ENCODE assay signal across 31 cellular contexts in genomic region chr14:60968099-60968498, GRCh38. TPM values are rescaled to one million over a fixed set of nuclear protein-coding genes. Genes with fewer than 3 reads are reported as not detected.
DNase-seq lines count a peak whose midpoint lies in the region; TF ChIP-seq lines count a peak whose summit lies in the region.
"Had no signal": no experiment of that assay in that cellular context is flagged by ENCODE, and none has a peak within 500 bp of the region (broad histone marks: within the 10 kb centered on the region; RNA-seq: fewer than 3 reads in every experiment).

No MANE protein-coding gene starts in this region.

- no peaks in the 10 kb centered on the region for H3K27me3 Mint-ChIP-seq in MCF 10A (ENCODE audit: insufficient read depth, unreplicated experiment)
- H3K27me3 Mint-ChIP-seq: activated CD4-positive, alpha-beta memory T cell treated with anti-CD3 and anti-CD28 coated beads for 36 hours; activated naive CD4-positive, alpha-beta T cell treated with anti-CD3 and anti-CD28 coated beads, Interleukin-2, amount 10 ng/mL, durations not matched to agents 7 days and 5 days; activated T-helper 17 cell treated with anti-CD3 and anti-CD28 coated beads, Interleukin-2, amount 50 U/mL, for 72 hours; brain; memory B cell; naive B cell; progenitor cell of endocrine pancreas had no signal

- BruUV-seq in mammary epithelial cell (replicated peaks; lab: Mats Ljungman, UMichigan) (no TSS peak), MCF 10A (replicated peaks; lab: Mats Ljungman, UMichigan) (no TSS peak)

- in situ Hi-C loops in mammary epithelial cell (cut with MboI; ENCODE audit: low sequenced_read_pairs in 2 of 2): no loop called here

- dilution Hi-C loops in mammary epithelial cell (cut with HindIII; ENCODE audit: low sequenced_read_pairs): no loop called here

- CTCF ChIA-PET in mammary epithelial cell (lab: Charles Lee; ENCODE audit: low non-redundant PET): interaction anchor here (0.6 kb wide), 2 partner anchors 177 to 191 kb away, joined by 3 read pairs; no protein-coding TSS in a partner anchor
- CTCF ChIA-PET in MCF 10A (lab: Yijun Ruan, JAX): interaction anchor here (0.7 kb wide), 1 partner anchor 12 kb away, joined by 3 read pairs; no protein-coding TSS in a partner anchor

- H2AFZ ChIP-seq in mammary epithelial cell (ENCODE audit: low read depth, low read length): no peak overlapping the region
- H2AFZ ChIP-seq: GM23248, PC-9 had no signal

- H3K9ac ChIP-seq in mammary epithelial cell (ENCODE audit: insufficient read depth, low read length): no peak overlapping the region
- H3K9ac ChIP-seq: GM23248 had no signal

- no peak for TF ChIP-seq CTCF in mammary epithelial cell (conservative IDR thresholded peaks at IDR 0.05 in 1 of 2, IDR thresholded peaks at IDR 0.05 in 1 of 2; ENCODE audit: extremely low read depth in 1 of 2, insufficient read depth in 1 of 2, low read depth in 1 of 2, low read length in 2 of 2)
- no peak for TF ChIP-seq CTCF in MCF 10A (IDR thresholded peaks at IDR 0.05; ENCODE audit: unreplicated experiment)
- no peak for TF ChIP-seq CTCF in epithelial cell of esophagus (IDR thresholded peaks at IDR 0.05; ENCODE audit: insufficient read depth, low read depth, low read length, missing control alignments)

- H3K4me3 Mint-ChIP-seq in MCF 10A (ENCODE audit: unreplicated experiment): no peak overlapping the region
- H3K4me3 Mint-ChIP-seq: activated CD4-positive, alpha-beta memory T cell treated with anti-CD3 and anti-CD28 coated beads for 36 hours; activated naive CD4-positive, alpha-beta T cell treated with anti-CD3 and anti-CD28 coated beads, Interleukin-2, amount 10 ng/mL, durations not matched to agents 7 days and 5 days; activated T-helper 17 cell treated with anti-CD3 and anti-CD28 coated beads, Interleukin-2, amount 50 U/mL, for 72 hours; brain; CD14-positive monocyte; memory B cell; naive B cell had no signal

- H3K79me2 ChIP-seq in mammary epithelial cell (ENCODE audit: insufficient read depth, low read length): peaks cover 3% of the 10 kb centered on the region

- peak overlapping the region; percentile 61 for H3K4me2 ChIP-seq in mammary epithelial cell (ENCODE audit: insufficient read depth, low read depth, low read length)
- H3K4me2 ChIP-seq: PC-9 had no signal

- no peaks in the 10 kb centered on the region for H3K9me3 ChIP-seq in mammary epithelial cell (replicated peaks; ENCODE audit: insufficient read depth, low read length)
- H3K9me3 ChIP-seq: esophagus squamous epithelium, neutrophil, sigmoid colon had no signal

- intact Hi-C loops in mammary epithelial cell (cut with micrococcal nuclease): loop anchor here (5.0 kb wide), 1 partner anchor 246 kb away; the partner anchor contains the start of gene SIX4
- intact Hi-C loops in MCF 10A (cut with micrococcal nuclease): no loop called here

- no peak overlapping the region for H3K27ac ChIP-seq in mammary epithelial cell (ENCODE audit: insufficient read depth, low read depth, low read length)
- H3K27ac ChIP-seq: esophagus squamous epithelium, foreskin keratinocyte, GM23248, neutrophil, PC-9, sigmoid colon had no signal

- H3K4me3 ChIP-seq in mammary epithelial cell (replicated peaks in 1 of 3; ENCODE audit: insufficient read depth in 1 of 3, low read depth in 2 of 3, low read length in 3 of 3) (no peak overlapping the region), epithelial cell of esophagus (ENCODE audit: low read length) (no peak overlapping the region)
- H3K4me3 ChIP-seq: esophagus squamous epithelium, GM23248, PC-9, sigmoid colon had no signal

- peaks cover 13% of the 10 kb centered on the region for H3K36me3 Mint-ChIP-seq in MCF 10A (ENCODE audit: insufficient read depth, unreplicated experiment)
- H3K36me3 Mint-ChIP-seq: naive B cell had no signal

- no peaks in the 10 kb centered on the region for H3K27me3 ChIP-seq in mammary epithelial cell (ENCODE audit: insufficient read depth, low read length)
- H3K27me3 ChIP-seq: esophagus squamous epithelium, foreskin keratinocyte, neutrophil, sigmoid colon had no signal

- no peaks in the 10 kb centered on the region for H3K9me3 Mint-ChIP-seq in MCF 10A (ENCODE audit: unreplicated experiment)
- H3K9me3 Mint-ChIP-seq: activated CD4-positive, alpha-beta memory T cell treated with anti-CD3 and anti-CD28 coated beads for 36 hours; activated naive CD4-positive, alpha-beta T cell treated with anti-CD3 and anti-CD28 coated beads, Interleukin-2, amount 10 ng/mL, durations not matched to agents 7 days and 5 days; activated T-helper 17 cell treated with anti-CD3 and anti-CD28 coated beads, Interleukin-2, amount 50 U/mL, for 72 hours; brain; CD14-positive monocyte; memory B cell; naive B cell had no signal

- WGBS in mammary epithelial cell (ENCODE audit: low coverage, missing lambda C conversion rate): 0% methylated on average over 1 of the region's 1 CpG

- H4K20me1 ChIP-seq in mammary epithelial cell (ENCODE audit: insufficient read depth, low read length): no peaks in the 10 kb centered on the region

- H3K36me3 ChIP-seq in mammary epithelial cell (ENCODE audit: insufficient read depth, low read length): peaks cover 3% of the 10 kb centered on the region
- H3K36me3 ChIP-seq: neutrophil, sigmoid colon had no signal

- peaks cover 15% of the 10 kb centered on the region for H3K4me1 ChIP-seq in mammary epithelial cell (ENCODE audit: insufficient read depth, low read length)
- H3K4me1 ChIP-seq: esophagus squamous epithelium had no signal

- POLR2A ChIA-PET in MCF 10A (lab: Yijun Ruan, JAX): interaction anchor here (0.8 to 2.3 kb wide), 3 partner anchors 9 to 21 kb away, joined by 3 to 19 read pairs (median 3); partner anchors contain the start of genes SLC38A6 and TRMT5

- no peak for DNase-seq in mammary epithelial cell
- DNase-seq in MCF 10A (ENCODE audit: unreplicated experiment): no peak
- peak; percentile 27 for DNase-seq in epithelial cell of esophagus (ENCODE audit: low read depth)
- DNase-seq in myocyte (ENCODE audit: low read depth): peak; percentile 41
- no peak for DNase-seq in NCI-H1105 (lab: John Stamatoyannopoulos, UW)
- DNase-seq in AG20443 (ENCODE audit: low spot score): no peak
- no peak for DNase-seq in mucosa of gallbladder (ENCODE audit: low spot score)
- DNase-seq in NOMO-1 treated with DMSO at 0.1 percent for 48 hours (lab: John Stamatoyannopoulos, UW; ENCODE audit: unreplicated experiment): no peak
- DNase-seq: activated CD4-positive, alpha-beta memory T cell treated with anti-CD3 and anti-CD28 coated beads for 36 hours; activated CD4-positive, CD25-positive, alpha-beta regulatory T cell treated with anti-CD3 and anti-CD28 coated beads, Interleukin-2, amount 50 U/mL, for 72 hours; activated naive CD4-positive, alpha-beta T cell treated with anti-CD3 and anti-CD28 coated beads, Interleukin-2, amount 10 ng/mL, durations not matched to agents 7 days and 5 days; cerebellar nuclear complex; esophagus squamous epithelium; GF-D8; GM23248; naive B cell; NCI-H1092 treated with DMSO at 0.1 percent for 48 hours; NCI-H187; NCI-H524 treated with DMSO at 0.1 percent for 48 hours; sigmoid colon; stimulated activated CD4-positive, alpha-beta T cell treated with anti-CD3 and anti-CD28 coated beads, Interleukin-15, amount 100 ng/mL, for 24 hours; stimulated activated CD4-positive, alpha-beta T cell treated with anti-CD3 and anti-CD28 coated beads, Interleukin-4, amount 100 ng/mL, for 4 hours; T-helper 2 cell had no signal

- H3K27ac Mint-ChIP-seq in MCF 10A (ENCODE audit: low read depth, unreplicated experiment): no peak overlapping the region
- H3K27ac Mint-ChIP-seq: activated CD4-positive, alpha-beta memory T cell treated with anti-CD3 and anti-CD28 coated beads for 36 hours; activated naive CD4-positive, alpha-beta T cell treated with anti-CD3 and anti-CD28 coated beads, Interleukin-2, amount 10 ng/mL, durations not matched to agents 7 days and 5 days; activated T-helper 17 cell treated with anti-CD3 and anti-CD28 coated beads, Interleukin-2, amount 50 U/mL, for 72 hours; CD14-positive monocyte; memory B cell; naive B cell; progenitor cell of endocrine pancreas had no signal

- H3K4me1 Mint-ChIP-seq in MCF 10A (ENCODE audit: insufficient read depth, unreplicated experiment): no peaks in the 10 kb centered on the region
- H3K4me1 Mint-ChIP-seq: memory B cell had no signal

RNA-seq across cellular contexts. Expression of gene TRMT5, which starts 12.8 kb away (rescaled TPM):
- 10 to 100 TPM; 15.3 to 18.6 TPM for total RNA-seq in mammary epithelial cell
- polyA plus RNA-seq in mammary epithelial cell: 5.4 TPM
- 9.3 TPM for polyA minus RNA-seq in mammary epithelial cell
- 15.7 and 17.5 TPM in 2 replicates for total RNA-seq in MCF 10A (2022)
- total RNA-seq in myocyte: 15.6 and 24.5 TPM in 2 replicates
- polyA plus RNA-seq in myocyte (2012): 6.3 TPM
- total RNA-seq in mucosa of gallbladder: 8.9 TPM

RNA-seq across cellular contexts. Expression of gene SLC38A6, which starts 12.9 kb away (rescaled TPM):
- total RNA-seq in mammary epithelial cell (10 to 100 TPM; 15.2 to 46.5 TPM), MCF 10A (2022) (7.9 and 12.6 TPM in 2 replicates), myocyte (60.1 and 71.5 TPM in 2 replicates), mucosa of gallbladder (13.2 TPM)
- 8.4 TPM for polyA plus RNA-seq in mammary epithelial cell
- polyA minus RNA-seq in mammary epithelial cell: 19.6 TPM
- polyA plus RNA-seq in myocyte (2012): 30.3 TPM

Comparison
In these comparisons a context has a peak if more than half of its experiments do, and no peak if none do; other contexts are left out.
1. DNase-seq: peak in epithelial cell of esophagus (single experiment) and myocyte (single experiment); none in mammary epithelial cell (single experiment), MCF 10A (single experiment), NCI-H1105 (single experiment), AG20443 (single experiment), mucosa of gallbladder (single experiment) and NOMO-1 treated with DMSO at 0.1 percent for 48 hours (single experiment).